ENCODE assay signal across 8 cellular contexts in the genomic region with DNA sequence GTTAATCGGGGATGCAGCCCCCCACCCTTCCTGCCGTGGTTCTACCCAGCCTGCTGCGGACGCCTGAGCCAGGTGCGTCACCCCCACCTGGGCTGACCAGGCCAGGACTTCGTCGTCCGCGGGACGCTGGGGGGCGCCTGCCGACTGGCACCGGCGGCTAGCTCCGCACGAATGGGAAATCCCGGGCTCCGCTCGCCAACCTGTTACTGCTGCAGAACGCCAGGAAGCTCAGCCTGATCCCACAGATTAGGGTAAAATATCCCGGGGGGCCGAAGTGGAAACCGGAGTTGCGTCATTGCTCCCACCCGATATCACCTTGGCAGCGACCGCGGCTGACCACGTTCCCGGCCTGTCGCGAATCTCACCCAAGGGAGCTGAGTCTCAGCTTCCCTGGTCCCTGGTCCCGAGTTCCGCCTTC. TPM values are rescaled to one million over a fixed set of nuclear protein-coding genes. Genes with fewer than 3 reads are reported as not detected.
DNase-seq lines count a peak whose midpoint lies in the region; ATAC-seq and TF ChIP-seq lines count a peak whose summit lies in the region.
"Had no signal": no experiment of that assay in that cellular context is flagged by ENCODE, and none has a peak within 500 bp of the region (broad histone marks: within the 10 kb centered on the region; RNA-seq: fewer than 3 reads in every experiment).

No MANE protein-coding gene starts in this region.

- CTCF ChIA-PET in GM10248 (lab: Yijun Ruan, JAX): interaction anchor here (0.7 to 2.8 kb wide), 25 partner anchors 8 to 713 kb away, joined by 3 to 14 read pairs (median 4); partner anchors contain the start of gene TMEM106C

- H3K9me3 Mint-ChIP-seq in brain: peaks cover 0 to 10% (median 0%) of the 10 kb centered on the region in 5 experiments
- H3K9me3 Mint-ChIP-seq: activated naive CD4-positive, alpha-beta T cell treated with anti-CD3 and anti-CD28 coated beads, Interleukin-2, amount 50 U/mL, for 72 hours had no signal

- WGBS in stomach, 5 donors: 0 to 3% (median 1%) methylated on average over 23 to 34 of the region's 34 CpGs

- peak; percentile 37 for TF ChIP-seq CTCF in GM10248 (IDR thresholded peaks at IDR 0.05; ENCODE audit: control extremely low read depth, extremely low read depth, low read depth, missing control alignments)
- TF ChIP-seq CTCF in brain (conservative IDR thresholded peaks at IDR 0.05): peak; percentile 64 to 67
- TF ChIP-seq CTCF in stomach (IDR thresholded peaks at IDR 0.05): peak in 3 of 7 experiments; percentile 9 to 40 (median 18)

- no peak for TF ChIP-seq POLR2A in stomach (IDR thresholded peaks at IDR 0.05)

- peak; percentile 29 for ATAC-seq in GM21619 (IDR thresholded peaks at IDR 0.05; ENCODE audit: unreplicated experiment)

- peak overlapping the region; percentile 65 to 88 (median 78) for H3K27ac ChIP-seq in stomach

- H3K27me3 Mint-ChIP-seq in brain: peaks cover 94% of the 10 kb centered on the region

- no peaks in the 10 kb centered on the region for H3K36me3 ChIP-seq in stomach

- POLR2A ChIA-PET in GM10248 (lab: Yijun Ruan, JAX): interaction anchor here (0.6 to 1.6 kb wide), 6 partner anchors 20 to 293 kb away, joined by 4 to 8 read pairs (median 5); no protein-coding TSS in a partner anchor

- TF ChIP-seq EP300 in stomach (IDR thresholded peaks at IDR 0.05): no peak

- H3K36me3 Mint-ChIP-seq in brain: no peaks in the 10 kb centered on the region

- peaks cover 28 to 56% (median 35%) of the 10 kb centered on the region in 4 donors for H3K4me1 ChIP-seq in stomach

- peak; percentile 57 for DNase-seq in GM10248 (ENCODE audit: extremely low spot score)
- DNase-seq in NCI-H1105 (lab: John Stamatoyannopoulos, UW): peak; percentile 74
- DNase-seq in kidney tubule cell (ENCODE audit: low spot score): peak; percentile 88
- DNase-seq in stomach: peak; percentile 69
- DNase-seq in NK-92 (lab: John Stamatoyannopoulos, UW; ENCODE audit: unreplicated experiment): no peak

- intact Hi-C loops in stomach (cut with DNase I; ENCODE audit: low total_unique reads): no loop called here

- peaks cover 16% of the 10 kb centered on the region for H3K4me1 Mint-ChIP-seq in brain

- H3K27ac Mint-ChIP-seq in brain: peak overlapping the region in 1 of 5 experiments; percentile 68

- peak overlapping the region; percentile 56 to 71 (median 62) for H3K4me3 ChIP-seq in stomach

- no peaks in the 10 kb centered on the region for H3K9me3 ChIP-seq in stomach

- peaks cover 0 to 10% (median 0%) of the 10 kb centered on the region in 3 donors for H3K27me3 ChIP-seq in stomach

- H3K4me3 Mint-ChIP-seq in brain: peak overlapping the region; percentile 82 to 88 (median 87)

RNA-seq across cellular contexts. Expression of gene VDR, which starts 0.5 kb away (rescaled TPM):
- polyA plus RNA-seq in brain (ENCODE audit: insufficient read depth, low read depth, low replicate concordance) (0.49 TPM), stomach (1 to 10 TPM; 4.0 to 4.9 (median 4.5) TPM)
- 10 to 100 TPM in 2 of 5 donors, 1 to 10 TPM in 3; 2.8 to 22.3 (median 8.8) TPM for total RNA-seq in stomach

RNA-seq across cellular contexts. Expression of gene TMEM106C, which starts 58.1 kb away (rescaled TPM):
- polyA plus RNA-seq in brain (ENCODE audit: insufficient read depth, low read depth, low replicate concordance) (154 TPM), stomach (10 to 100 TPM; 40.7 to 61.6 (median 51.5) TPM)
- 100 to 1,000 TPM in 1 of 5 donors, 10 to 100 TPM in 4; 29.8 to 254 (median 79.0) TPM for total RNA-seq in stomach
